Comparison of ENCODE assay signal across 1 cellular context in genomic region chr1:117708323-117709288, GRCh38.
TF ChIP-seq lines count a peak whose summit lies in the region.

No MANE protein-coding gene starts in this region.

TF ChIP-seq in WTC11, 78 proteins besides CTCF, POLR2A, EP300 and RAD21 (continued from another document):
- TF ChIP-seq, protein P1, sequence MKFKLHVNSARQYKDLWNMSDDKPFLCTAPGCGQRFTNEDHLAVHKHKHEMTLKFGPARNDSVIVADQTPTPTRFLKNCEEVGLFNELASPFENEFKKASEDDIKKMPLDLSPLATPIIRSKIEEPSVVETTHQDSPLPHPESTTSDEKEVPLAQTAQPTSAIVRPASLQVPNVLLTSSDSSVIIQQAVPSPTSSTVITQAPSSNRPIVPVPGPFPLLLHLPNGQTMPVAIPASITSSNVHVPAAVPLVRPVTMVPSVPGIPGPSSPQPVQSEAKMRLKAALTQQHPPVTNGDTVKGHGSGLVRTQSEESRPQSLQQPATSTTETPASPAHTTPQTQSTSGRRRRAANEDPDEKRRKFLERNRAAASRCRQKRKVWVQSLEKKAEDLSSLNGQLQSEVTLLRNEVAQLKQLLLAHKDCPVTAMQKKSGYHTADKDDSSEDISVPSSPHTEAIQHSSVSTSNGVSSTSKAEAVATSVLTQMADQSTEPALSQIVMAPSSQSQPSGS (CRISPR knock-in tag; IDR thresholded peaks at IDR 0.05; ENCODE audit: borderline replicate concordance, low read depth): no peak
- TF ChIP-seq, protein P2, sequence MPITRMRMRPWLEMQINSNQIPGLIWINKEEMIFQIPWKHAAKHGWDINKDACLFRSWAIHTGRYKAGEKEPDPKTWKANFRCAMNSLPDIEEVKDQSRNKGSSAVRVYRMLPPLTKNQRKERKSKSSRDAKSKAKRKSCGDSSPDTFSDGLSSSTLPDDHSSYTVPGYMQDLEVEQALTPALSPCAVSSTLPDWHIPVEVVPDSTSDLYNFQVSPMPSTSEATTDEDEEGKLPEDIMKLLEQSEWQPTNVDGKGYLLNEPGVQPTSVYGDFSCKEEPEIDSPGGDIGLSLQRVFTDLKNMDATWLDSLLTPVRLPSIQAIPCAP (CRISPR knock-in tag; IDR thresholded peaks at IDR 0.05): no peak
- TF ChIP-seq FOXP1 (CRISPR knock-in tag; IDR thresholded peaks at IDR 0.05; ENCODE audit: borderline replicate concordance) (no peak), TEAD4 (CRISPR knock-in tag; IDR thresholded peaks at IDR 0.05) (no peak), EMX1 (CRISPR knock-in tag; IDR thresholded peaks at IDR 0.05) (no peak), ETV6 (CRISPR knock-in tag; IDR thresholded peaks at IDR 0.05) (no peak), E2F5 (CRISPR knock-in tag; IDR thresholded peaks at IDR 0.05) (no peak), GRHL2 (CRISPR knock-in tag; IDR thresholded peaks at IDR 0.05; ENCODE audit: insufficient replicate concordance, severe bottlenecking) (no peak)
- TF ChIP-seq, protein P3, sequence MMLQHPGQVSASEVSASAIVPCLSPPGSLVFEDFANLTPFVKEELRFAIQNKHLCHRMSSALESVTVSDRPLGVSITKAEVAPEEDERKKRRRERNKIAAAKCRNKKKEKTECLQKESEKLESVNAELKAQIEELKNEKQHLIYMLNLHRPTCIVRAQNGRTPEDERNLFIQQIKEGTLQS (CRISPR knock-in tag; conservative IDR thresholded peaks at IDR 0.05): no peak
TF ChIP-seq in WTC11: peak in this region for 0.
